ENCODE assay signal across 11 cellular contexts in the genomic region with DNA sequence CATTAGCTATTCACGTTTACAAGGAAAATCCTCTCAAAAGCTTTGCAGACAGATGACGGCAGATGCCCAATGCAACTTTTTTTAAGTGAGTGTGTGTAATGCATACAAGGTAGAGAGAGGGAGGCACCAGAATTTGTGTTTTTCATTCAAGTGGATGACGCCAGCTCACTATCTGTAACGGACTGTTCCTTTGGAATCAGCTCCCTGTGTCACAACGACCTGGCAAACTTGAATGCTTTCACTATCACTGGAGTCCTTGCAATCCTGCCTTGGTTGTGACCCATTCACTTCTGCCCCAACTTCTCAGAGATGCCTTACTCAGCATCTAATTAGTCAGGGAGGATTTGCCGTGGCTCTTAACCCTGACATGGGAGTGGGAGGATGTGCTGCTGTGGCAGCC.
DNase-seq lines count a peak whose midpoint lies in the region; ATAC-seq and TF ChIP-seq lines count a peak whose summit lies in the region.
"Had no signal": no experiment of that assay in that cellular context is flagged by ENCODE, and none has a peak within 500 bp of the region (broad histone marks: within the 10 kb centered on the region; RNA-seq: fewer than 3 reads in every experiment).

No MANE protein-coding gene starts in this region.

- H3K27ac Mint-ChIP-seq in natural killer cell: no peak overlapping the region
- no peak overlapping the region for H3K27ac Mint-ChIP-seq in CD4-positive, alpha-beta memory T cell
- H3K27ac Mint-ChIP-seq: activated T-cell treated with anti-CD3 and anti-CD28 coated beads, Interleukin-2, amount 50 U/mL, for 24 hours had no signal

- H3K4me1 ChIP-seq in Panc1 (ENCODE audit: control insufficient read depth, insufficient read depth, low read length) (no peaks in the 10 kb centered on the region; the same call in 1 of the 2 replicates), foreskin keratinocyte (peaks cover 13% of the 10 kb centered on the region), ovary (ENCODE audit: insufficient read depth) (peaks cover 8% of the 10 kb centered on the region)
- no peaks in the 10 kb centered on the region for H3K4me1 ChIP-seq in CD4-positive, alpha-beta memory T cell (ENCODE audit: insufficient read depth, low read length)

- intact Hi-C loops in Panc1 (cut with micrococcal nuclease; ENCODE audit: unreplicated experiment): no loop called here
- intact Hi-C loops in ovary (cut with DNase I): loop anchor here in 2 of 4 donors (10.0 kb wide), 4 partner anchors 307 to 527 kb away; no protein-coding TSS in a partner anchor
- intact Hi-C loops in natural killer cell (cut with micrococcal nuclease): no loop called here
- intact Hi-C loops in CD4-positive, alpha-beta memory T cell (cut with micrococcal nuclease): no loop called here

- peak; percentile 52 for TF ChIP-seq EP300 in ovary (IDR thresholded peaks at IDR 0.05)

- H3K27me3 Mint-ChIP-seq in natural killer cell (ENCODE audit: low read depth in 2 of 2): peaks cover 4 to 9% of the 10 kb centered on the region in 2 donors
- H3K27me3 Mint-ChIP-seq in CD4-positive, alpha-beta memory T cell: peaks cover 0 to 5% of the 10 kb centered on the region in 2 donors

- ATAC-seq in Panc1 (peak; percentile 73), foreskin keratinocyte (peak; percentile 1), natural killer cell (no peak), HG02678 (IDR thresholded peaks at IDR 0.05; ENCODE audit: unreplicated experiment) (no peak)

- CTCF ChIA-PET in Panc1 (lab: Charles Lee): no interaction called here
- CTCF ChIA-PET in CD4-positive, alpha-beta memory T cell (lab: Charles Lee; ENCODE audit: partially characterized antibody): no interaction called here

- in situ Hi-C loops in Panc1 (cut with HindIII; ENCODE audit: low pct_unique_long_range_greater_than_20kb, low sequenced_read_pairs): no loop called here

- H3K27ac ChIP-seq in Panc1 (ENCODE audit: low read length) (peak overlapping the region; percentile 88), foreskin keratinocyte (no peak overlapping the region), ovary (peak overlapping the region in 1 of 2 donors; percentile 94)
- no peak overlapping the region for H3K27ac ChIP-seq in CD4-positive, alpha-beta memory T cell (ENCODE audit: low read depth, low read length)

- H3K36me3 Mint-ChIP-seq in natural killer cell: no peaks in the 10 kb centered on the region
- no peaks in the 10 kb centered on the region for H3K36me3 Mint-ChIP-seq in CD4-positive, alpha-beta memory T cell

- H3K4me3 ChIP-seq in AG10803 (ENCODE audit: low read length) (peak overlapping the region; percentile 10; the same call in 1 of the 2 replicates), Panc1 (ENCODE audit: low read depth in 2 of 2, low read length in 2 of 2) (peak overlapping the region; percentile 9 to 36; a peak in 3 of 4 replicates), ovary (peak overlapping the region; percentile 11)
- H3K4me3 ChIP-seq in CD4-positive, alpha-beta memory T cell (ENCODE audit: low read length in 2 of 2): no peak overlapping the region

- H3K9me3 ChIP-seq in Panc1 (ENCODE audit: control insufficient read depth, insufficient read depth, low read depth, low read length) (no peaks in the 10 kb centered on the region), ovary (no peaks in the 10 kb centered on the region)
- no peaks in the 10 kb centered on the region for H3K9me3 ChIP-seq in CD4-positive, alpha-beta memory T cell (ENCODE audit: control insufficient read depth in 1 of 2, low read length in 2 of 2)
- H3K9me3 ChIP-seq: BE2C had no signal

- TF ChIP-seq CTCF in AG10803 (conservative IDR thresholded peaks at IDR 0.05; ENCODE audit: low read length) (no peak), Panc1 (IDR thresholded peaks at IDR 0.05) (no peak), foreskin keratinocyte (conservative IDR thresholded peaks at IDR 0.05) (no peak), ovary (IDR thresholded peaks at IDR 0.05) (no peak), natural killer cell (IDR thresholded peaks at IDR 0.05) (no peak)

- no peaks in the 10 kb centered on the region for H3K36me3 ChIP-seq in Panc1 (ENCODE audit: control insufficient read depth, insufficient read depth, low read length)
- H3K36me3 ChIP-seq in ovary: no peaks in the 10 kb centered on the region
- H3K36me3 ChIP-seq in CD4-positive, alpha-beta memory T cell (ENCODE audit: insufficient read depth, low read length): no peaks in the 10 kb centered on the region
- H3K36me3 ChIP-seq: BE2C had no signal

- H3K9me3 Mint-ChIP-seq in natural killer cell: no peaks in the 10 kb centered on the region
- peaks cover 0 to 7% (median 2%) of the 10 kb centered on the region in 8 donors for H3K9me3 Mint-ChIP-seq in CD4-positive, alpha-beta memory T cell
- H3K9me3 Mint-ChIP-seq: activated T-cell treated with anti-CD3 and anti-CD28 coated beads, Interleukin-2, amount 50 U/mL, for 24 hours; neural crest cell had no signal

- WGBS in ovary, 3 donors: 5 to 13% (median 8%) methylated on average over 6 of the region's 6 CpGs

- H3K4me1 Mint-ChIP-seq in natural killer cell: peaks cover 5 to 6% of the 10 kb centered on the region in 2 donors
- peaks cover 0 to 3% (median 0%) of the 10 kb centered on the region in 4 donors for H3K4me1 Mint-ChIP-seq in CD4-positive, alpha-beta memory T cell

- no TSS peak for BruUV-seq in Panc1 (replicated peaks; lab: Mats Ljungman, UMichigan)

- DNase-seq in AG10803 (ENCODE audit: low read depth) (peak; percentile 59), Panc1 (ENCODE audit: low read depth, low spot score) (no peak), foreskin keratinocyte (no peak), ovary (peak; percentile 68 to 90 (median 71)), natural killer cell (no peak), NCI-H1436 treated with DMSO at 0.1 percent for 48 hours (lab: John Stamatoyannopoulos, UW) (no peak)
- no peak for DNase-seq in CD4-positive, alpha-beta memory T cell
- DNase-seq: activated T-cell treated with anti-CD3 and anti-CD28 coated beads, Interleukin-2, amount 50 U/mL, for 24 hours; BE2C had no signal

- no peak overlapping the region for H3K4me3 Mint-ChIP-seq in natural killer cell
- H3K4me3 Mint-ChIP-seq in CD4-positive, alpha-beta memory T cell: no peak overlapping the region
- H3K4me3 Mint-ChIP-seq: activated T-cell treated with anti-CD3 and anti-CD28 coated beads, Interleukin-2, amount 50 U/mL, for 24 hours; neural crest cell had no signal

- H3K27me3 ChIP-seq in Panc1 (ENCODE audit: control insufficient read depth, insufficient read depth, low read length) (no peaks in the 10 kb centered on the region), foreskin keratinocyte (no peaks in the 10 kb centered on the region), ovary (no peaks in the 10 kb centered on the region)
- no peaks in the 10 kb centered on the region for H3K27me3 ChIP-seq in CD4-positive, alpha-beta memory T cell (ENCODE audit: insufficient read depth, low read length)
- H3K27me3 ChIP-seq: BE2C had no signal

- peak; percentile 37 for TF ChIP-seq POLR2A in ovary (IDR thresholded peaks at IDR 0.05)

- POLR2A ChIA-PET in Panc1 (lab: Charles Lee): no interaction called here
- POLR2A ChIA-PET in CD4-positive, alpha-beta memory T cell (lab: Charles Lee; ENCODE audit: partially characterized antibody): no interaction called here

Comparison
In these comparisons a context has a peak if more than half of its experiments do, and no peak if none do; other contexts are left out.
1. DNase-seq: peak in AG10803 (single experiment) and ovary (5 of 5); none in Panc1 (single experiment), foreskin keratinocyte (0 of 2), natural killer cell (single experiment), NCI-H1436 treated with DMSO at 0.1 percent for 48 hours (single experiment) and CD4-positive, alpha-beta memory T cell (0 of 5).
2. H3K4me3 ChIP-seq: peak in AG10803 (single experiment), Panc1 (2 of 2) and ovary (single experiment); none in CD4-positive, alpha-beta memory T cell (0 of 2).
3. ATAC-seq: peak in Panc1 (single experiment) and foreskin keratinocyte (single experiment); none in natural killer cell (0 of 3) and HG02678 (single experiment).